ENCODE assay signal across 17 cellular contexts in genomic region chr5:62603934-62604333, GRCh38. TPM values are rescaled to one million over a fixed set of nuclear protein-coding genes. Genes with fewer than 3 reads are reported as not detected.
DNase-seq lines count a peak whose midpoint lies in the region; ATAC-seq, FAIRE-seq and TF ChIP-seq lines count a peak whose summit lies in the region.
"Had no signal": no experiment of that assay in that cellular context is flagged by ENCODE, and none has a peak within 500 bp of the region (broad histone marks: within the 10 kb centered on the region; RNA-seq: fewer than 3 reads in every experiment).

No MANE protein-coding gene starts in this region.

- H3K4me3 ChIP-seq in HepG2 (replicated peaks in 1 of 3; ENCODE audit: insufficient read depth in 1 of 3, low read depth in 2 of 3, low read length in 3 of 3): no peak overlapping the region
- H3K4me3 ChIP-seq in right lobe of liver: no peak overlapping the region
- no peak overlapping the region for H3K4me3 ChIP-seq in Panc1 (ENCODE audit: low read depth in 2 of 2, low read length in 2 of 2)
- H3K4me3 ChIP-seq in mesenchymal stem cell (ENCODE audit: insufficient read depth in 1 of 2, low read depth in 1 of 2, low read length in 2 of 2): no peak overlapping the region
- H3K4me3 ChIP-seq: BLaER1 treated with 17β-estradiol and CSF1 and Interleukin-3, amounts not matched to agents 10 nM and 100 nM; GM12878 had no signal

- in situ Hi-C loops in HepG2 (cut with HindIII; ENCODE audit: extremely low pct_ligation_motif_present, low pct_unique_long_range_greater_than_20kb) (no loop called here), Panc1 (cut with HindIII; ENCODE audit: low pct_unique_long_range_greater_than_20kb, low sequenced_read_pairs) (no loop called here)

- H2AK5ac ChIP-seq in mesenchymal stem cell (ENCODE audit: low read length, severe bottlenecking): no peak overlapping the region

- TF ChIP-seq RAD21 in HepG2 (CRISPR knock-in tag; IDR thresholded peaks at IDR 0.05): no peak

- no peak overlapping the region for H3K4me3 Mint-ChIP-seq in activated naive CD4-positive, alpha-beta T cell treated with anti-CD3 and anti-CD28 coated beads for 36 hours
- no peak overlapping the region for H3K4me3 Mint-ChIP-seq in activated CD4-positive, alpha-beta memory T cell treated with anti-CD3 and anti-CD28 coated beads, Interleukin-2, amount 10 ng/mL, durations not matched to agents 7 days and 5 days
- H3K4me3 Mint-ChIP-seq: CD4-positive, CD25-positive, alpha-beta regulatory T cell; IgD-negative memory B cell had no signal

- no peak overlapping the region for H3K14ac ChIP-seq in mesenchymal stem cell (ENCODE audit: low read length in 2 of 2)

- H3K79me2 ChIP-seq in HepG2 (ENCODE audit: insufficient read depth, low read length): no peaks in the 10 kb centered on the region

- no peaks in the 10 kb centered on the region for H3K9me3 ChIP-seq in HepG2 (ENCODE audit: low read length)
- no peaks in the 10 kb centered on the region for H3K9me3 ChIP-seq in right lobe of liver
- H3K9me3 ChIP-seq in Panc1 (ENCODE audit: control insufficient read depth, insufficient read depth, low read depth, low read length): no peaks in the 10 kb centered on the region
- H3K9me3 ChIP-seq in mesenchymal stem cell (ENCODE audit: control insufficient read depth, low read length): no peaks in the 10 kb centered on the region
- H3K9me3 ChIP-seq: BLaER1 treated with 17β-estradiol and CSF1 and Interleukin-3, amounts not matched to agents 10 nM and 100 nM had no signal

- no peak overlapping the region for H4K8ac ChIP-seq in mesenchymal stem cell (ENCODE audit: low read length)

- no peak overlapping the region for H4K91ac ChIP-seq in mesenchymal stem cell (ENCODE audit: low read length)

- H2BK12ac ChIP-seq in mesenchymal stem cell (ENCODE audit: low read length in 2 of 2): no peak overlapping the region

- H3K4ac ChIP-seq in mesenchymal stem cell (ENCODE audit: low read depth in 1 of 2, low read length in 2 of 2): no peak overlapping the region

- H3K27me3 ChIP-seq in HepG2 (ENCODE audit: control insufficient read depth in 1 of 2, insufficient read depth in 2 of 2, low read length in 2 of 2) (no peaks in the 10 kb centered on the region), right lobe of liver (no peaks in the 10 kb centered on the region), Panc1 (ENCODE audit: control insufficient read depth, insufficient read depth, low read length) (no peaks in the 10 kb centered on the region), mesenchymal stem cell (ENCODE audit: control insufficient read depth in 1 of 2, insufficient read depth in 1 of 2, low read length in 2 of 2) (no peaks in the 10 kb centered on the region)
- H3K27me3 ChIP-seq: BLaER1 treated with 17β-estradiol and CSF1 and Interleukin-3, amounts not matched to agents 10 nM and 100 nM had no signal

- H2BK120ac ChIP-seq in mesenchymal stem cell (ENCODE audit: low read depth, low read length): no peak overlapping the region

- BruUV-seq in HepG2 (replicated peaks; lab: Mats Ljungman, UMichigan) (no TSS peak), Panc1 (replicated peaks; lab: Mats Ljungman, UMichigan) (no TSS peak)

- H3K36me3 ChIP-seq in HepG2 (replicated peaks in 1 of 2; ENCODE audit: control insufficient read depth in 1 of 2, insufficient read depth in 2 of 2, low read length in 2 of 2) (peaks cover 3 to 11% of the 10 kb centered on the region in 2 experiments; a peak in 4 of 5 replicates), right lobe of liver (no peaks in the 10 kb centered on the region), Panc1 (ENCODE audit: control insufficient read depth, insufficient read depth, low read length) (no peaks in the 10 kb centered on the region; the same call in 1 of the 2 replicates), mesenchymal stem cell (ENCODE audit: control insufficient read depth in 1 of 2, insufficient read depth in 2 of 2, low read depth in 1 of 2, low read length in 2 of 2) (peaks cover 4 to 26% of the 10 kb centered on the region in 2 experiments)

- no peaks in the 10 kb centered on the region for H3K9me3 Mint-ChIP-seq in activated naive CD4-positive, alpha-beta T cell treated with anti-CD3 and anti-CD28 coated beads for 36 hours
- no peaks in the 10 kb centered on the region for H3K9me3 Mint-ChIP-seq in activated CD4-positive, alpha-beta memory T cell treated with anti-CD3 and anti-CD28 coated beads, Interleukin-2, amount 10 ng/mL, durations not matched to agents 7 days and 5 days
- H3K9me3 Mint-ChIP-seq: IgD-negative memory B cell had no signal

- TF ChIP-seq EP300 in HepG2 (IDR thresholded peaks at IDR 0.05; ENCODE audit: low read depth in 2 of 2, low read length in 2 of 2) (no peak), HepG2 (CRISPR knock-in tag; IDR thresholded peaks at IDR 0.05; ENCODE audit: borderline replicate concordance) (no peak)

- no peak overlapping the region for H2BK5ac ChIP-seq in mesenchymal stem cell (ENCODE audit: low read depth, low read length, poor library complexity, severe bottlenecking)

- no peak overlapping the region for H2BK15ac ChIP-seq in mesenchymal stem cell (ENCODE audit: low read depth, poor library complexity, severe bottlenecking)

- DNase-seq in HepG2 (ENCODE audit: low spot score) (no peak), right lobe of liver (no peak), Panc1 (ENCODE audit: low read depth, low spot score) (no peak), mesenchymal stem cell (peak; percentile 19)
- no peak for DNase-seq in activated naive CD4-positive, alpha-beta T cell treated with anti-CD3 and anti-CD28 coated beads for 36 hours
- DNase-seq in activated CD4-positive, alpha-beta memory T cell treated with anti-CD3 and anti-CD28 coated beads, Interleukin-2, amount 10 ng/mL, durations not matched to agents 7 days and 5 days: no peak
- DNase-seq: ACHN; CD4-positive, CD25-positive, alpha-beta regulatory T cell; DMS79; HCEC 1CT had no signal

- TF ChIP-seq POLR2A in HepG2 (IDR thresholded peaks at IDR 0.05; ENCODE audit: insufficient read depth in 1 of 2, low read depth in 2 of 2, low read length in 2 of 2) (no peak), right lobe of liver (IDR thresholded peaks at IDR 0.05) (no peak)

- peaks cover 25% of the 10 kb centered on the region for H3K36me3 Mint-ChIP-seq in activated naive CD4-positive, alpha-beta T cell treated with anti-CD3 and anti-CD28 coated beads for 36 hours (ENCODE audit: low read depth)
- H3K36me3 Mint-ChIP-seq in activated CD4-positive, alpha-beta memory T cell treated with anti-CD3 and anti-CD28 coated beads, Interleukin-2, amount 10 ng/mL, durations not matched to agents 7 days and 5 days (ENCODE audit: low read depth): peaks cover 14% of the 10 kb centered on the region

- TF ChIP-seq CTCF in HepG2 (CRISPR knock-in tag; IDR thresholded peaks at IDR 0.05): no peak
- TF ChIP-seq CTCF in right lobe of liver (IDR thresholded peaks at IDR 0.05): no peak
- TF ChIP-seq CTCF in Panc1 (IDR thresholded peaks at IDR 0.05): no peak

- CTCF ChIA-PET in HepG2 (lab: Yijun Ruan, JAX; ENCODE audit: low intra/inter-chr PET ratio, low total read pairs) (no interaction called here), Panc1 (lab: Charles Lee) (no interaction called here)
- CTCF ChIA-PET in activated naive CD4-positive, alpha-beta T cell treated with anti-CD3 and anti-CD28 coated beads for 36 hours (lab: Charles Lee): no interaction called here
- CTCF ChIA-PET in activated CD4-positive, alpha-beta memory T cell treated with anti-CD3 and anti-CD28 coated beads, Interleukin-2, amount 10 ng/mL, durations not matched to agents 7 days and 5 days (lab: Charles Lee): no interaction called here

- no peak overlapping the region for H3K18ac ChIP-seq in mesenchymal stem cell (ENCODE audit: low read depth in 1 of 2, low read length in 2 of 2)

- H3K9ac ChIP-seq in HepG2 (ENCODE audit: insufficient read depth, low read depth, low read length) (no peak overlapping the region), mesenchymal stem cell (ENCODE audit: low read length) (no peak overlapping the region)
- H3K9ac ChIP-seq: BLaER1 treated with 17β-estradiol and CSF1 and Interleukin-3, amounts not matched to agents 10 nM and 100 nM; KMS-11 had no signal

- no peak for FAIRE-seq in HepG2 (lab: Jason Lieb, UNC)
- FAIRE-seq: GM12878, H1 had no signal

- ATAC-seq in HepG2: no peak
- no peak for ATAC-seq in right lobe of liver
- ATAC-seq in Panc1: peak; percentile 38; the same call in 1 of the 2 replicates
- ATAC-seq in GM21390 (IDR thresholded peaks at IDR 0.05; ENCODE audit: unreplicated experiment): no peak
- ATAC-seq: GM12878 had no signal

- H3K4me2 ChIP-seq in HepG2 (ENCODE audit: low read depth, low read length): no peak overlapping the region
- no peak overlapping the region for H3K4me2 ChIP-seq in mesenchymal stem cell (ENCODE audit: low read length, poor library complexity, severe bottlenecking)
- H3K4me2 ChIP-seq: BLaER1 treated with 17β-estradiol and CSF1 and Interleukin-3, amounts not matched to agents 10 nM and 100 nM; KMS-11 had no signal

- peaks cover 5% of the 10 kb centered on the region for H3K4me1 Mint-ChIP-seq in activated naive CD4-positive, alpha-beta T cell treated with anti-CD3 and anti-CD28 coated beads for 36 hours (ENCODE audit: low read depth)
- peaks cover 8% of the 10 kb centered on the region for H3K4me1 Mint-ChIP-seq in activated CD4-positive, alpha-beta memory T cell treated with anti-CD3 and anti-CD28 coated beads, Interleukin-2, amount 10 ng/mL, durations not matched to agents 7 days and 5 days
- H3K4me1 Mint-ChIP-seq: IgD-negative memory B cell had no signal

- H3K4me1 ChIP-seq in HepG2 (ENCODE audit: insufficient read depth, low read length): peaks cover 14% of the 10 kb centered on the region
- no peaks in the 10 kb centered on the region for H3K4me1 ChIP-seq in right lobe of liver
- H3K4me1 ChIP-seq in Panc1 (ENCODE audit: control insufficient read depth, insufficient read depth, low read length): no peaks in the 10 kb centered on the region
- no peaks in the 10 kb centered on the region for H3K4me1 ChIP-seq in mesenchymal stem cell (ENCODE audit: control insufficient read depth, insufficient read depth, low read depth, low read length)
- H3K4me1 ChIP-seq: BLaER1 treated with 17β-estradiol and CSF1 and Interleukin-3, amounts not matched to agents 10 nM and 100 nM had no signal

- H2AFZ ChIP-seq in HepG2 (ENCODE audit: low read length) (no peak overlapping the region), mesenchymal stem cell (ENCODE audit: low read depth, low read length) (no peak overlapping the region)

- intact Hi-C loops in HepG2 (cut with micrococcal nuclease; ENCODE audit: unreplicated experiment): no loop called here
- intact Hi-C loops in right lobe of liver (cut with DNase I): no loop called here
- intact Hi-C loops in Panc1 (cut with micrococcal nuclease; ENCODE audit: unreplicated experiment): no loop called here
- intact Hi-C loops in activated naive CD4-positive, alpha-beta T cell treated with anti-CD3 and anti-CD28 coated beads for 36 hours (cut with micrococcal nuclease): no loop called here

- no peaks in the 10 kb centered on the region for H4K20me1 ChIP-seq in HepG2 (ENCODE audit: insufficient read depth, low read length)
- H4K20me1 ChIP-seq: BLaER1 treated with 17β-estradiol and CSF1 and Interleukin-3, amounts not matched to agents 10 nM and 100 nM had no signal

- WGBS in HepG2 (ENCODE audit: low lambda C conversion rate): 95% methylated on average over 5 of the region's 5 CpGs
- WGBS in right lobe of liver (ENCODE audit: insufficient coverage, low coverage, low lambda C conversion rate, missing lambda C conversion rate): 98% methylated on average over 5 of the region's 5 CpGs
- 99% methylated on average over 5 of the region's 5 CpGs for WGBS in mesenchymal stem cell

- no peak overlapping the region for H3K27ac Mint-ChIP-seq in activated naive CD4-positive, alpha-beta T cell treated with anti-CD3 and anti-CD28 coated beads for 36 hours
- no peak overlapping the region for H3K27ac Mint-ChIP-seq in activated CD4-positive, alpha-beta memory T cell treated with anti-CD3 and anti-CD28 coated beads, Interleukin-2, amount 10 ng/mL, durations not matched to agents 7 days and 5 days
- H3K27ac Mint-ChIP-seq: CD4-positive, CD25-positive, alpha-beta regulatory T cell; IgD-negative memory B cell had no signal

- POLR2A ChIA-PET in HepG2 (lab: Yijun Ruan, JAX) (no interaction called here), Panc1 (lab: Charles Lee) (no interaction called here)
- POLR2A ChIA-PET in activated CD4-positive, alpha-beta memory T cell treated with anti-CD3 and anti-CD28 coated beads, Interleukin-2, amount 10 ng/mL, durations not matched to agents 7 days and 5 days (lab: Charles Lee): no interaction called here

- H3K23ac ChIP-seq in mesenchymal stem cell (ENCODE audit: low read length in 2 of 2): no peak overlapping the region

- peaks cover 4% of the 10 kb centered on the region for H3K79me1 ChIP-seq in mesenchymal stem cell (replicated peaks; ENCODE audit: low read length, poor library complexity, severe bottlenecking)

- H3K27me3 Mint-ChIP-seq in activated naive CD4-positive, alpha-beta T cell treated with anti-CD3 and anti-CD28 coated beads for 36 hours (ENCODE audit: low read depth): no peaks in the 10 kb centered on the region
- no peaks in the 10 kb centered on the region for H3K27me3 Mint-ChIP-seq in activated CD4-positive, alpha-beta memory T cell treated with anti-CD3 and anti-CD28 coated beads, Interleukin-2, amount 10 ng/mL, durations not matched to agents 7 days and 5 days
- H3K27me3 Mint-ChIP-seq: CD4-positive, CD25-positive, alpha-beta regulatory T cell; IgD-negative memory B cell had no signal

- H3K27ac ChIP-seq in HepG2 (ENCODE audit: extremely low read length, insufficient read depth, low read length) (no peak overlapping the region), right lobe of liver (no peak overlapping the region), Panc1 (ENCODE audit: low read length) (no peak overlapping the region), mesenchymal stem cell (ENCODE audit: low read length, poor library complexity, severe bottlenecking) (no peak overlapping the region)
- H3K27ac ChIP-seq: BLaER1 treated with 17β-estradiol and CSF1 and Interleukin-3, amounts not matched to agents 10 nM and 100 nM; HL-60; KMS-11 had no signal

RNA-seq across cellular contexts. Expression of gene LRRC70, which starts 25.3 kb away (rescaled TPM):
- 0.31 and 0.71 TPM in 2 replicates for total RNA-seq in HepG2 (2016; rRNA removed; fragmentation: Illumina TruSeq; extraction: Trizol)
- 0.35 TPM in 1 of 2 replicates, not detected in the other for total RNA-seq in HepG2 (2016; cell fraction: cytosol; rRNA removed; fragmentation: Illumina TruSeq; extraction: Trizol; ENCODE audit: low read depth)
- 0.40 and 0.69 TPM in 2 replicates for total RNA-seq in HepG2 (2016; cell fraction: insoluble cytoplasmic fraction; rRNA removed; fragmentation: Illumina TruSeq; extraction: Trizol)
- 0.10 and 0.12 TPM in 2 replicates for total RNA-seq in HepG2 (2016; cell fraction: membrane; rRNA removed; fragmentation: Illumina TruSeq; extraction: Trizol)
- total RNA-seq in HepG2 (2016; cell fraction: nucleus; rRNA removed; fragmentation: Illumina TruSeq; extraction: Trizol): 9.5 and 9.6 TPM in 2 replicates
- 0.05 and 0.43 TPM in 2 replicates for polyA plus RNA-seq in HepG2 (2011; rRNA removed)
- 0.05 TPM in 2 replicates for polyA plus RNA-seq in HepG2 (2011; cell fraction: cytosol; rRNA removed)
- polyA plus RNA-seq in HepG2 (2011; cell fraction: nucleus; rRNA removed): 0.66 and 0.81 TPM in 2 replicates
- 0.08 and 0.46 TPM in 2 replicates for polyA plus RNA-seq in HepG2 (2012)
- not detected in 2 replicates for polyA plus RNA-seq in HepG2 (2016; cell fraction: cytosol; fragmentation: Illumina TruSeq; extraction: Trizol; ENCODE audit: low read depth)
- 0.53 and 0.57 TPM in 2 replicates for polyA plus RNA-seq in HepG2 (2016; cell fraction: insoluble cytoplasmic fraction; fragmentation: Illumina TruSeq; extraction: Trizol; ENCODE audit: low read depth)
- not detected in 2 replicates for polyA plus RNA-seq in HepG2 (2016; cell fraction: membrane; fragmentation: Illumina TruSeq; extraction: Trizol; ENCODE audit: low read depth)
- 2.7 and 2.8 TPM in 2 replicates for polyA plus RNA-seq in HepG2 (2016; cell fraction: nucleus; fragmentation: Illumina TruSeq; extraction: Trizol; ENCODE audit: insufficient read depth, low read depth)
- polyA minus RNA-seq in HepG2 (2011; rRNA and poly(A)+ RNA removed; ENCODE audit: low replicate concordance): 0.94 and 1.7 TPM in 2 replicates
- polyA minus RNA-seq in HepG2 (2011; cell fraction: cytosol; rRNA and poly(A)+ RNA removed): not detected in 2 replicates
- polyA minus RNA-seq in HepG2 (2011; cell fraction: nucleus; rRNA and poly(A)+ RNA removed): 11.4 and 14.0 TPM in 2 replicates
- 1 to 10 TPM in 4 of 6 experiments, under 1 TPM in 2; 0.37 to 1.7 (median 1.1) TPM for total RNA-seq in right lobe of liver
- total RNA-seq in Panc1 (2021; ENCODE audit: unreplicated experiment): 0.13 TPM
- polyA plus RNA-seq in Panc1 (2012; ENCODE audit: insufficient read length): not detected
- 0.03 TPM for polyA plus RNA-seq in mesenchymal stem cell (2013, experiment 1 of 2)
- polyA plus RNA-seq in mesenchymal stem cell (2013, experiment 2 of 2): 0.07 TPM
- 1 to 10 TPM in 1 of 2 experiments, under 1 TPM in 1; 0.91 to 1.0 TPM for total RNA-seq in activated naive CD4-positive, alpha-beta T cell treated with anti-CD3 and anti-CD28 coated beads for 36 hours
- total RNA-seq in activated CD4-positive, alpha-beta memory T cell treated with anti-CD3 and anti-CD28 coated beads, Interleukin-2, amount 10 ng/mL, durations not matched to agents 7 days and 5 days: 1 to 10 TPM in 1 of 2 experiments, under 1 TPM in 1; 0.95 to 1.2 TPM
- polyA plus RNA-seq: IgD-negative memory B cell had no signal
